In the genomic region with DNA sequence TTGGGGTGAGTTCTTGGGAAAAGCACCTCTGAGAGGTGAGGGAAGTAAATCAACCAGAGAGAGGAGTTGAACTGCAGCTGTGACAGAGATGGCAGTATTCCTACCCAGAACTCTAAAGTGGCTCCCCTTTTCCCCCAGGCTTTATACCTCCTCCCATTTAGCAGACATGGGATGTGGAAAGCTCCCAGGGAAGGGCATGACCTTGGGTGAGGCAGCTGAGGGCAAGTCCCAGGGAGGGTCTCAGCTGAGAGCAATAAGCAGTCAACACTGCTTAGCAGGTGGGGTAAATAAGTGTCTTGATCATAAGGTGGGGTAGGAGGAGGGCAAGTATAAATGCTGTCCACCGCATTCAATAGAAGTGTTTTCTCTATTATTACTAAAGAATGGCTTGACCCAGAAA, we compare ENCODE assay signal across 14 cellular contexts.
A peak's percentile ranks its signal among the peaks of the same experiment; 100 is the strongest.
DNase-seq lines count a peak whose midpoint lies in the region; TF ChIP-seq lines count a peak whose summit lies in the region.
"Had no signal": no experiment of that assay in that cellular context is flagged by ENCODE, and none has a peak within 500 bp of the region (broad histone marks: within the 10 kb centered on the region; RNA-seq: fewer than 3 reads in every experiment).

No MANE protein-coding gene starts in this region.

- H3K27me3 ChIP-seq in dorsolateral prefrontal cortex: no peaks in the 10 kb centered on the region
- no peaks in the 10 kb centered on the region for H3K27me3 ChIP-seq in suprapubic skin
- H3K27me3 ChIP-seq: neutrophil had no signal

- H3K4me3 ChIP-seq in dorsolateral prefrontal cortex: peak overlapping the region in 6 of 59 donors; percentile 2 to 43 (median 18)
- H3K4me3 ChIP-seq in suprapubic skin: no peak overlapping the region

- TF ChIP-seq CTCF in RWPE1 (conservative IDR thresholded peaks at IDR 0.05; ENCODE audit: low read depth): no peak
- no peak for TF ChIP-seq CTCF in dorsolateral prefrontal cortex (IDR thresholded peaks at IDR 0.05 in 54 of 56, conservative IDR thresholded peaks at IDR 0.05 in 2 of 56; ENCODE audit: low read depth in 1 of 56, partially characterized antibody in 56 of 56)
- TF ChIP-seq CTCF in mesothelial cell of epicardium (IDR thresholded peaks at IDR 0.05; ENCODE audit: unreplicated experiment): no peak
- no peak for TF ChIP-seq CTCF in suprapubic skin (IDR thresholded peaks at IDR 0.05)

- H3K27me3 Mint-ChIP-seq in mesothelial cell of epicardium (ENCODE audit: low read depth): no peaks in the 10 kb centered on the region
- H3K27me3 Mint-ChIP-seq in activated naive CD4-positive, alpha-beta T cell treated with anti-CD3 and anti-CD28 coated beads for 36 hours (ENCODE audit: low read depth): no peaks in the 10 kb centered on the region
- H3K27me3 Mint-ChIP-seq: CD4-positive, CD25-positive, alpha-beta regulatory T cell had no signal

- TF ChIP-seq POLR2A in suprapubic skin (IDR thresholded peaks at IDR 0.05): no peak

- H3K36me3 Mint-ChIP-seq in mesothelial cell of epicardium: no peaks in the 10 kb centered on the region
- H3K36me3 Mint-ChIP-seq in activated naive CD4-positive, alpha-beta T cell treated with anti-CD3 and anti-CD28 coated beads for 36 hours (ENCODE audit: low read depth): no peaks in the 10 kb centered on the region
- H3K36me3 Mint-ChIP-seq: CD4-positive, CD25-positive, alpha-beta regulatory T cell; stimulated activated naive B cell treated with anti-CD40 and anti-IgM and Interleukin-4, amounts not matched to agents 10 μg/mL and 1 μg/mL and 100 μg/mL, for 72 hours had no signal

- H3K27ac ChIP-seq in RWPE1: peak overlapping the region; percentile 99
- peak overlapping the region; percentile 86 to 99 (median 96) for H3K27ac ChIP-seq in dorsolateral prefrontal cortex
- peak overlapping the region; percentile 64 for H3K27ac ChIP-seq in suprapubic skin
- H3K27ac ChIP-seq: neutrophil had no signal

- H3K4me3 Mint-ChIP-seq in mesothelial cell of epicardium: no peak overlapping the region
- H3K4me3 Mint-ChIP-seq in activated naive CD4-positive, alpha-beta T cell treated with anti-CD3 and anti-CD28 coated beads for 36 hours: no peak overlapping the region
- H3K4me3 Mint-ChIP-seq: CD4-positive, CD25-positive, alpha-beta regulatory T cell; central memory CD8-positive, alpha-beta T cell; stimulated activated naive B cell treated with anti-CD40 and anti-IgM and Interleukin-4, amounts not matched to agents 10 μg/mL and 1 μg/mL and 100 μg/mL, for 72 hours; T-helper 1 cell treated with Interleukin-12 subunit alpha and Interleukin-12 subunit beta and Interleukin-4 antibody, amounts not matched to agents 30 μg/mL and 1 μg/mL, for 36 hours had no signal

- POLR2A ChIA-PET in RWPE1 (lab: Yijun Ruan, JAX; ENCODE audit: low non-redundant PET): no interaction called here

- no peaks in the 10 kb centered on the region for H3K9me3 Mint-ChIP-seq in mesothelial cell of epicardium
- no peaks in the 10 kb centered on the region for H3K9me3 Mint-ChIP-seq in activated naive CD4-positive, alpha-beta T cell treated with anti-CD3 and anti-CD28 coated beads for 36 hours
- H3K9me3 Mint-ChIP-seq: CD4-positive, CD25-positive, alpha-beta regulatory T cell; central memory CD8-positive, alpha-beta T cell; stimulated activated naive B cell treated with anti-CD40 and anti-IgM and Interleukin-4, amounts not matched to agents 10 μg/mL and 1 μg/mL and 100 μg/mL, for 72 hours; T-helper 1 cell treated with Interleukin-12 subunit alpha and Interleukin-12 subunit beta and Interleukin-4 antibody, amounts not matched to agents 30 μg/mL and 1 μg/mL, for 36 hours had no signal

- CTCF ChIA-PET in RWPE1 (lab: Yijun Ruan, JAX): interaction anchor here (0.6 to 1.3 kb wide), 3 partner anchors 41 to 1288 kb away, joined by 3 read pairs; no protein-coding TSS in a partner anchor
- CTCF ChIA-PET in activated naive CD4-positive, alpha-beta T cell treated with anti-CD3 and anti-CD28 coated beads for 36 hours (lab: Charles Lee): no interaction called here

- peaks cover 56% of the 10 kb centered on the region for H3K4me1 ChIP-seq in suprapubic skin

- no peaks in the 10 kb centered on the region for H3K36me3 ChIP-seq in suprapubic skin
- H3K36me3 ChIP-seq: neutrophil had no signal

- WGBS in suprapubic skin: 67% methylated on average over 1 of the region's 1 CpG

- H3K4me1 Mint-ChIP-seq in mesothelial cell of epicardium: peaks cover 48% of the 10 kb centered on the region
- no peaks in the 10 kb centered on the region for H3K4me1 Mint-ChIP-seq in activated naive CD4-positive, alpha-beta T cell treated with anti-CD3 and anti-CD28 coated beads for 36 hours (ENCODE audit: low read depth)
- H3K4me1 Mint-ChIP-seq: CD4-positive, CD25-positive, alpha-beta regulatory T cell; central memory CD8-positive, alpha-beta T cell had no signal

- H3K27ac Mint-ChIP-seq in mesothelial cell of epicardium: peak overlapping the region; percentile 94
- no peak overlapping the region for H3K27ac Mint-ChIP-seq in activated naive CD4-positive, alpha-beta T cell treated with anti-CD3 and anti-CD28 coated beads for 36 hours
- H3K27ac Mint-ChIP-seq: CD4-positive, CD25-positive, alpha-beta regulatory T cell; stimulated activated naive B cell treated with anti-CD40 and anti-IgM and Interleukin-4, amounts not matched to agents 10 μg/mL and 1 μg/mL and 100 μg/mL, for 72 hours; T-helper 1 cell treated with Interleukin-12 subunit alpha and Interleukin-12 subunit beta and Interleukin-4 antibody, amounts not matched to agents 30 μg/mL and 1 μg/mL, for 36 hours had no signal

- no peak for TF ChIP-seq EP300 in suprapubic skin (IDR thresholded peaks at IDR 0.05)

- intact Hi-C loops in dorsolateral prefrontal cortex (cut with DNase I): loop anchor here (2.0 to 10.0 kb wide), 4 partner anchors 39 to 397 kb away; partner anchors contain the start of gene ARHGAP5 (in 2 of the 2)
- intact Hi-C loops in activated naive CD4-positive, alpha-beta T cell treated with anti-CD3 and anti-CD28 coated beads for 36 hours (cut with micrococcal nuclease): no loop called here

- H3K9me3 ChIP-seq in suprapubic skin: no peaks in the 10 kb centered on the region
- H3K9me3 ChIP-seq: neutrophil had no signal

- DNase-seq in RWPE1 (ENCODE audit: low spot score) (no peak), dorsolateral prefrontal cortex (no peak), mesothelial cell of epicardium (ENCODE audit: low spot score in 2 of 2, unreplicated experiment in 2 of 2) (no peak), suprapubic skin (ENCODE audit: low spot score in 2 of 2) (no peak), DMS153 (lab: John Stamatoyannopoulos, UW) (no peak)
- no peak for DNase-seq in activated naive CD4-positive, alpha-beta T cell treated with anti-CD3 and anti-CD28 coated beads for 36 hours
- no peak for DNase-seq in stimulated activated CD4-positive, alpha-beta T cell treated with anti-CD3 and anti-CD28 coated beads, Interleukin-4, amount 100 ng/mL, for 1 hour
- DNase-seq: activated CD4-positive, alpha-beta T cell treated with anti-CD3 and anti-CD28 coated beads for 48 hours; CD4-positive, CD25-positive, alpha-beta regulatory T cell; stimulated activated CD4-positive, alpha-beta T cell treated with anti-CD3 and anti-CD28 coated beads, Interleukin-1b, Interleukin-23, amount 100 ng/mL, for 48 hours; stimulated activated naive B cell treated with anti-CD40 and anti-IgM and Interleukin-4, amounts not matched to agents 10 μg/mL and 1 μg/mL and 100 μg/mL, for 72 hours had no signal
